9 cellular contexts compared by ENCODE assay signal in the genomic region with DNA sequence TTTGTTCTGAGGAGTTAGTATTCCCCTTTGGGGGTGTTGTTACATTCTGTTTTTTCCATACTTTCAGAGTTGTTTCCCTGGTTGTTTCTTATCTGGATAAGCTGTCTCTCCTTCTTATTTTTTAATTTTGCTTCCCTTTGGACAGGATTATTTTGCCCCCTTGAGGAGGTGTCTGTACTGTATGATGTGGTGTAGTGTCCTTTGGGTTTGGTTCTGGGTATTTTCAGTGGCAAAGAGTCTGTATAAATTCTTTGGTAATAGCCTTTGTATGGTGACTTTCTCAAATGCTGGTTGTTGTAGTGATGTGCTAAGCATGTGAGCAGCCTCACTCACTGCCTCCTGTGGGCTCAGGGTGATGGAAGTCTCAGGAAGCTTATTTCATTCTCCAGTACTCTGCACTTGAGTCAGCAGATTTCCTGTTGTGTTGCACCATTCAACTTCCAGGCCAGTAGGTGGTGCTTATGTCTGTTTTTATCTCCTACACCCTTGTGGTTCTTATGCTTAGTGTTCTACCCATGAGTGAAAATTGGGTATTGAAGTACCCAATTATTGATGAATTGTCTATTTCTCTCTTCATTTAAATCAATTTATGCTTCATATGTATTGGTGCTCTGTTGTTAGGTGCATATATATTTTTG.
DNase-seq lines count a peak whose midpoint lies in the region; ATAC-seq and TF ChIP-seq lines count a peak whose summit lies in the region.
"Had no signal": no experiment of that assay in that cellular context is flagged by ENCODE, and none has a peak within 500 bp of the region (broad histone marks: within the 10 kb centered on the region; RNA-seq: fewer than 3 reads in every experiment).

No MANE protein-coding gene starts in this region.

- peak; percentile 93 for ATAC-seq in GM18868 (IDR thresholded peaks at IDR 0.05; ENCODE audit: unreplicated experiment)
- peak; percentile 94 for ATAC-seq in HG03280 (IDR thresholded peaks at IDR 0.05; ENCODE audit: unreplicated experiment)
- no peak for ATAC-seq in omental fat pad (ENCODE audit: low FRiP score)

- H3K4me3 ChIP-seq in foreskin fibroblast (ENCODE audit: low read depth in 1 of 2, low read length in 2 of 2), result no peak overlapping the region
- H3K4me3 ChIP-seq: skin epidermis had no signal

- in situ Hi-C loops in G401 (cut with HindIII; ENCODE audit: low sequenced_read_pairs), result no loop called here

- TF ChIP-seq CTCF in foreskin fibroblast (IDR thresholded peaks at IDR 0.05; ENCODE audit: low read depth, low read length) (peak; percentile 42), omental fat pad (IDR thresholded peaks at IDR 0.05) (no peak)

- DNase-seq in DMS153 (lab: John Stamatoyannopoulos, UW) (peak; percentile 26), SHP77 treated with DMSO at 0.1 percent for 48 hours (lab: John Stamatoyannopoulos, UW) (peak; percentile 5), foreskin fibroblast (peak; percentile 29 to 38), omental fat pad (ENCODE audit: low spot score) (no peak), G401 (ENCODE audit: low spot score) (no peak), epidermal melanocyte (ENCODE audit: insufficient read length, low spot score) (no peak)

Comparison
In these comparisons a context has a peak if more than half of its experiments do, and no peak if none do; other contexts are left out.
1. DNase-seq: peak in DMS153 (single experiment), SHP77 treated with DMSO at 0.1 percent for 48 hours (single experiment) and foreskin fibroblast (2 of 2); none in omental fat pad (single experiment), G401 (single experiment) and epidermal melanocyte (single experiment).